Comparison of ENCODE assay signal across 8 cellular contexts in the genomic region with DNA sequence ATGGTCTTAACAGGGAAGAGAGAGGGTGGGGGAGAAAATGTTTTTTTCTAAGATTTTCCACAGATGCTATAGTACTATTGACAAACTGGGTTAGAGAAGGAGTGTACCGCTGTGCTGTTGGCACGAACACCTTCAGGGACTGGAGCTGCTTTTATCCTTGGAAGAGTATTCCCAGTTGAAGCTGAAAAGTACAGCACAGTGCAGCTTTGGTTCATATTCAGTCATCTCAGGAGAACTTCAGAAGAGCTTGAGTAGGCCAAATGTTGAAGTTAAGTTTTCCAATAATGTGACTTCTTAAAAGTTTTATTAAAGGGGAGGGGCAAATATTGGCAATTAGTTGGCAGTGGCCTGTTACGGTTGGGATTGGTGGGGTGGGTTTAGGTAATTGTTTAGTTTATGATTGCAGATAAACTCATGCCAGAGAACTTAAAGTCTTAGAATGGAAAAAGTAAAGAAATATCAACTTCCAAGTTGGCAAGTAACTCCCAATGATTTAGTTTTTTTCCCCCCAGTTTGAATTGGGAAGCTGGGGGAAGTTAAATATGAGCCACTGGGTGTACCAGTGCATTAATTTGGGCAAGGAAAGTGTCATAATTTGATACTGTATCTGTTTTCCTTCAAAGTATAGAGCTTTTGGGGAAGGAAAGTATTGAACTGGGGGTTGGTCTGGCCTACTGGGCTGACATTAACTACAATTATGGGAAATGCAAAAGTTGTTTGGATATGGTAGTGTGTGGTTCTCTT. TPM values are rescaled to one million over a fixed set of nuclear protein-coding genes. Genes with fewer than 3 reads are reported as not detected.
DNase-seq lines count a peak whose midpoint lies in the region; ATAC-seq and TF ChIP-seq lines count a peak whose summit lies in the region.

No MANE protein-coding gene starts in this region.

- H3K9me3 ChIP-seq in BLaER1 treated with 17β-estradiol and CSF1 and Interleukin-3, amounts not matched to agents 10 nM and 100 nM (replicated peaks in 1 of 11), result peaks cover 0 to 10% (median 0%) of the 10 kb centered on the region in 11 experiments; a peak in 5 of 22 replicates
- H3K9me3 ChIP-seq in mammary epithelial cell (replicated peaks; ENCODE audit: insufficient read depth, low read length) (no peaks in the 10 kb centered on the region), mesodermal cell (ENCODE audit: control insufficient read depth, low read length) (no peaks in the 10 kb centered on the region), T-helper 17 cell (ENCODE audit: control insufficient read depth, low read length, poor library complexity, severe bottlenecking) (no peaks in the 10 kb centered on the region)

- H3K9me3 Mint-ChIP-seq in activated T-cell treated with anti-CD3 and anti-CD28 coated beads, Interleukin-2, amount 50 U/mL, for 4 hours, result no peaks in the 10 kb centered on the region

- no peak for TF ChIP-seq CTCF in mammary epithelial cell (conservative IDR thresholded peaks at IDR 0.05 in 1 of 2, IDR thresholded peaks at IDR 0.05 in 1 of 2; ENCODE audit: extremely low read depth in 1 of 2, insufficient read depth in 1 of 2, low read depth in 1 of 2, low read length in 2 of 2)

- peak overlapping the region; percentile 77 to 94 (median 90) for H3K4me3 ChIP-seq in BLaER1 treated with 17β-estradiol and CSF1 and Interleukin-3, amounts not matched to agents 10 nM and 100 nM
- H3K4me3 ChIP-seq in mammary epithelial cell (replicated peaks in 1 of 3; ENCODE audit: insufficient read depth in 1 of 3, low read depth in 2 of 3, low read length in 3 of 3) (peak overlapping the region; percentile 75 to 99 (median 99)), mesodermal cell (ENCODE audit: extremely low read depth, insufficient read depth, low read length, poor library complexity, severe bottlenecking) (peak overlapping the region; percentile 94)

- TSS peak; percentile 0 for BruUV-seq in mammary epithelial cell (replicated peaks; lab: Mats Ljungman, UMichigan)

- ATAC-seq in activated T-cell treated with anti-CD3 and anti-CD28 coated beads, Interleukin-2, amount 50 U/mL, for 4 hours, result no peak
- no peak for ATAC-seq in T-helper 17 cell

- no peaks in the 10 kb centered on the region for H3K27me3 Mint-ChIP-seq in activated T-cell treated with anti-CD3 and anti-CD28 coated beads, Interleukin-2, amount 50 U/mL, for 4 hours (ENCODE audit: low read depth)
- no peaks in the 10 kb centered on the region for H3K27me3 Mint-ChIP-seq in T-helper 17 cell

- H3K79me2 ChIP-seq in mammary epithelial cell (ENCODE audit: insufficient read depth, low read length), result peaks cover 89% of the 10 kb centered on the region

- H3K36me3 ChIP-seq in BLaER1 treated with 17β-estradiol and CSF1 and Interleukin-3, amounts not matched to agents 10 nM and 100 nM, result peaks cover 63 to 67% (median 66%) of the 10 kb centered on the region in 11 experiments
- peaks cover 29% of the 10 kb centered on the region for H3K36me3 ChIP-seq in mammary epithelial cell (ENCODE audit: insufficient read depth, low read length)
- H3K36me3 ChIP-seq in mesodermal cell (ENCODE audit: control insufficient read depth, insufficient read depth, low read length), result peaks cover 66% of the 10 kb centered on the region

- in situ Hi-C loops in KBM-7 (cut with MboI; ENCODE audit: low pct_unique_long_range_greater_than_20kb, low sequenced_read_pairs) (no loop called here), mammary epithelial cell (cut with MboI; ENCODE audit: low sequenced_read_pairs in 2 of 2) (loop anchor here (5.0 kb wide), 1 partner anchor 74 kb away; no protein-coding TSS in a partner anchor)

- H3K27me3 ChIP-seq in BLaER1 treated with 17β-estradiol and CSF1 and Interleukin-3, amounts not matched to agents 10 nM and 100 nM, result no peaks in the 10 kb centered on the region
- H3K27me3 ChIP-seq in mammary epithelial cell (ENCODE audit: insufficient read depth, low read length), result no peaks in the 10 kb centered on the region

- peak overlapping the region; percentile 65 to 98 (median 93) for H3K4me2 ChIP-seq in BLaER1 treated with 17β-estradiol and CSF1 and Interleukin-3, amounts not matched to agents 10 nM and 100 nM
- peak overlapping the region; percentile 86 for H3K4me2 ChIP-seq in mammary epithelial cell (ENCODE audit: insufficient read depth, low read depth, low read length)

- CTCF ChIA-PET in mammary epithelial cell (lab: Charles Lee; ENCODE audit: low non-redundant PET), result interaction anchor here (0.6 kb wide), 1 partner anchor 86 kb away, joined by 3 read pairs; no protein-coding TSS in a partner anchor

- H3K27ac ChIP-seq in BLaER1 treated with 17β-estradiol and CSF1 and Interleukin-3, amounts not matched to agents 10 nM and 100 nM, result peak overlapping the region; percentile 94 to 100 (median 100)
- H3K27ac ChIP-seq in mammary epithelial cell (ENCODE audit: insufficient read depth, low read depth, low read length), result peak overlapping the region; percentile 98
- peak overlapping the region; percentile 100 for H3K27ac ChIP-seq in mesodermal cell (ENCODE audit: low read depth, low read length, severe bottlenecking)

- DNase-seq in KBM-7, result peak; percentile 71
- DNase-seq in mammary epithelial cell, result peak; percentile 51
- DNase-seq in activated T-cell treated with anti-CD3 and anti-CD28 coated beads, Interleukin-2, amount 50 U/mL, for 4 hours, result no peak
- DNase-seq in NCI-H345 (lab: John Stamatoyannopoulos, UW), result no peak
- DNase-seq in stimulated activated CD4-positive, alpha-beta T cell treated with anti-CD3 and anti-CD28 coated beads, Interleukin-15, amount 100 ng/mL, for 24 hours, result no peak
- DNase-seq in T-helper 17 cell, result no peak

- H3K36me3 Mint-ChIP-seq in activated T-cell treated with anti-CD3 and anti-CD28 coated beads, Interleukin-2, amount 50 U/mL, for 4 hours (ENCODE audit: insufficient read depth), result peaks cover 30% of the 10 kb centered on the region
- H3K36me3 Mint-ChIP-seq in T-helper 17 cell (ENCODE audit: low read depth), result peaks cover 29% of the 10 kb centered on the region

- WGBS in mammary epithelial cell (ENCODE audit: low coverage, missing lambda C conversion rate), result 0% methylated on average over 3 of the region's 3 CpGs
- 0% methylated on average over 3 of the region's 3 CpGs for WGBS in mesodermal cell (ENCODE audit: insufficient coverage in 2 of 2), 2 experiments

- peaks cover 31% of the 10 kb centered on the region for H3K4me1 Mint-ChIP-seq in activated T-cell treated with anti-CD3 and anti-CD28 coated beads, Interleukin-2, amount 50 U/mL, for 4 hours (ENCODE audit: low read depth)
- H3K4me1 Mint-ChIP-seq in T-helper 17 cell, result peaks cover 58% of the 10 kb centered on the region

- no peak overlapping the region for H2AFZ ChIP-seq in mammary epithelial cell (ENCODE audit: low read depth, low read length)

- no peak overlapping the region for H3K27ac Mint-ChIP-seq in T-helper 17 cell

- H3K9ac ChIP-seq in BLaER1 treated with 17β-estradiol and CSF1 and Interleukin-3, amounts not matched to agents 10 nM and 100 nM, result peak overlapping the region; percentile 95 to 100 (median 98)
- peak overlapping the region; percentile 100 for H3K9ac ChIP-seq in mammary epithelial cell (ENCODE audit: insufficient read depth, low read length)

- H3K4me3 Mint-ChIP-seq in activated T-cell treated with anti-CD3 and anti-CD28 coated beads, Interleukin-2, amount 50 U/mL, for 4 hours, result no peak overlapping the region
- H3K4me3 Mint-ChIP-seq in T-helper 17 cell, result no peak overlapping the region

- peaks cover 24 to 39% (median 34%) of the 10 kb centered on the region in 10 experiments for H3K4me1 ChIP-seq in BLaER1 treated with 17β-estradiol and CSF1 and Interleukin-3, amounts not matched to agents 10 nM and 100 nM
- H3K4me1 ChIP-seq in mammary epithelial cell (ENCODE audit: insufficient read depth, low read length) (peaks cover 34% of the 10 kb centered on the region), mesodermal cell (ENCODE audit: control insufficient read depth, insufficient read depth, low read length, poor library complexity, severe bottlenecking) (peaks cover 5% of the 10 kb centered on the region)

- intact Hi-C loops in mammary epithelial cell (cut with micrococcal nuclease), result loop anchor here (1.0 kb wide), 1 partner anchor 30 kb away; no protein-coding TSS in a partner anchor

- peaks cover 74 to 77% (median 75%) of the 10 kb centered on the region in 11 experiments for H4K20me1 ChIP-seq in BLaER1 treated with 17β-estradiol and CSF1 and Interleukin-3, amounts not matched to agents 10 nM and 100 nM
- H4K20me1 ChIP-seq in mammary epithelial cell (ENCODE audit: insufficient read depth, low read length), result peaks cover 51% of the 10 kb centered on the region

- dilution Hi-C loops in mammary epithelial cell (cut with HindIII; ENCODE audit: low sequenced_read_pairs), result no loop called here

RNA-seq across cellular contexts. Expression of a gene that starts 2.9 kb away (rescaled TPM):
- total RNA-seq in mammary epithelial cell, result over 10,000 TPM in 1 of 2 donors, 1,000 to 10,000 TPM in 1; 9,320 to 20,636 TPM
- polyA plus RNA-seq in mammary epithelial cell, result 211 TPM
- 7,117 TPM for polyA minus RNA-seq in mammary epithelial cell
- polyA plus RNA-seq in mesodermal cell (2013, experiment 1 of 2), result 1,431 TPM
- polyA plus RNA-seq in mesodermal cell (2013, experiment 2 of 2), result 2,018 TPM
- total RNA-seq in activated T-cell treated with anti-CD3 and anti-CD28 coated beads, Interleukin-2, amount 50 U/mL, for 4 hours, result 1,000 to 10,000 TPM; 3,100 to 4,455 (median 3,753) TPM
- over 10,000 TPM; 25,853 to 29,025 TPM for total RNA-seq in T-helper 17 cell

RNA-seq across cellular contexts. Expression of a gene that starts 23.2 kb away (rescaled TPM):
- total RNA-seq in mammary epithelial cell (10 to 100 TPM; 66.0 to 75.0 TPM), T-helper 17 cell (10 to 100 TPM; 56.6 to 61.7 TPM)
- polyA plus RNA-seq in mammary epithelial cell, result 64.8 TPM
- 45.1 TPM for polyA minus RNA-seq in mammary epithelial cell
- polyA plus RNA-seq in mesodermal cell (2013, experiment 1 of 2), result 102 TPM
- 89.8 TPM for polyA plus RNA-seq in mesodermal cell (2013, experiment 2 of 2)
- 10 to 100 TPM; 87.6 to 94.6 (median 94.3) TPM for total RNA-seq in activated T-cell treated with anti-CD3 and anti-CD28 coated beads, Interleukin-2, amount 50 U/mL, for 4 hours

RNA-seq across cellular contexts. Expression of a gene that starts 56.5 kb away (rescaled TPM):
- 10 to 100 TPM; 21.0 to 42.5 TPM for total RNA-seq in mammary epithelial cell
- 46.5 TPM for polyA plus RNA-seq in mammary epithelial cell
- 38.3 TPM for polyA minus RNA-seq in mammary epithelial cell
- polyA plus RNA-seq in mesodermal cell (2013, experiment 1 of 2), result 24.9 TPM
- polyA plus RNA-seq in mesodermal cell (2013, experiment 2 of 2), result 23.5 TPM
- 10 to 100 TPM; 33.1 to 40.8 (median 40.1) TPM for total RNA-seq in activated T-cell treated with anti-CD3 and anti-CD28 coated beads, Interleukin-2, amount 50 U/mL, for 4 hours
- 100 to 1,000 TPM; 123 to 187 TPM for total RNA-seq in T-helper 17 cell

Comparison
In these comparisons a context has a peak if more than half of its experiments do, and no peak if none do; other contexts are left out.
1. DNase-seq: peak in KBM-7 (single experiment) and mammary epithelial cell (single experiment); none in activated T-cell treated with anti-CD3 and anti-CD28 coated beads, Interleukin-2, amount 50 U/mL, for 4 hours (single experiment), NCI-H345 (single experiment), stimulated activated CD4-positive, alpha-beta T cell treated with anti-CD3 and anti-CD28 coated beads, Interleukin-15, amount 100 ng/mL, for 24 hours (single experiment) and T-helper 17 cell (0 of 3).
2. Peak in every context shown above with its lines, with median percentiles within 50 percentile points of each other: H3K27ac ChIP-seq and H3K4me3 ChIP-seq.